ENCODE assay signal across 8 cellular contexts in genomic region chr12:5432011-5432400, GRCh38. TPM values are rescaled to one million over a fixed set of nuclear protein-coding genes. Genes with fewer than 3 reads are reported as not detected.
DNase-seq lines count a peak whose midpoint lies in the region; TF ChIP-seq lines count a peak whose summit lies in the region.

Gene NTF3, plus strand, starts transcription at chr12:5432108. Its CDS starts 217 bp downstream, at chr12:5432325.

- H3K36me3 ChIP-seq in adipocyte (ENCODE audit: control insufficient read depth, insufficient read depth, low read length, severe bottlenecking) = no peaks in the 10 kb centered on the region
- no peaks in the 10 kb centered on the region for H3K36me3 ChIP-seq in suprapubic skin

- no peak for TF ChIP-seq EP300 in suprapubic skin (IDR thresholded peaks at IDR 0.05)

- DNase-seq in activated naive CD4-positive, alpha-beta T cell treated with anti-CD3 and anti-CD28 coated beads, Interleukin-2, amount 10 ng/mL, durations not matched to agents 7 days and 5 days = no peak
- no peak for DNase-seq in activated naive CD4-positive, alpha-beta T cell treated with anti-CD3 and anti-CD28 coated beads, Interleukin-2, amount 50 U/mL, for 16 hours
- DNase-seq in adipocyte (ENCODE audit: low read depth) = peak; percentile 81
- DNase-seq in immature natural killer cell = no peak
- DNase-seq in suprapubic skin (ENCODE audit: low spot score in 2 of 2) = no peak
- no peak for DNase-seq in midbrain (lab: John Stamatoyannopoulos, UW)
- no peak for DNase-seq in nucleus accumbens (lab: John Stamatoyannopoulos, UW)
- no peak for DNase-seq in NOMO-1 (lab: John Stamatoyannopoulos, UW; ENCODE audit: unreplicated experiment in 2 of 2)

- peak within 1 kb of the TSS; percentile 40 for H3K4me3 Mint-ChIP-seq in activated naive CD4-positive, alpha-beta T cell treated with anti-CD3 and anti-CD28 coated beads, Interleukin-2, amount 10 ng/mL, durations not matched to agents 7 days and 5 days
- H3K4me3 Mint-ChIP-seq in immature natural killer cell = peak within 1 kb of the TSS; percentile 16 to 63 (median 50)

- H3K4me3 ChIP-seq in adipocyte (ENCODE audit: low read length) (peak within 1 kb of the TSS; percentile 74), suprapubic skin (peak within 1 kb of the TSS; percentile 51)

- H3K9me3 ChIP-seq in adipocyte (ENCODE audit: control insufficient read depth, low read length) (no peaks in the 10 kb centered on the region), suprapubic skin (no peaks in the 10 kb centered on the region)

- no peak for TF ChIP-seq POLR2A in suprapubic skin (IDR thresholded peaks at IDR 0.05)

- H3K27ac ChIP-seq in suprapubic skin = no peak within 1 kb of the TSS

- no peak for TF ChIP-seq CTCF in suprapubic skin (IDR thresholded peaks at IDR 0.05)

- peaks cover 14% of the 10 kb centered on the region for H3K4me1 ChIP-seq in adipocyte (ENCODE audit: control insufficient read depth, insufficient read depth, low read length)
- H3K4me1 ChIP-seq in suprapubic skin = peaks cover 41% of the 10 kb centered on the region

- H3K4me1 Mint-ChIP-seq in activated naive CD4-positive, alpha-beta T cell treated with anti-CD3 and anti-CD28 coated beads, Interleukin-2, amount 10 ng/mL, durations not matched to agents 7 days and 5 days = peaks cover 12% of the 10 kb centered on the region
- peaks cover 0 to 3% of the 10 kb centered on the region in 2 donors for H3K4me1 Mint-ChIP-seq in immature natural killer cell

- H3K9me3 Mint-ChIP-seq in activated naive CD4-positive, alpha-beta T cell treated with anti-CD3 and anti-CD28 coated beads, Interleukin-2, amount 10 ng/mL, durations not matched to agents 7 days and 5 days = no peaks in the 10 kb centered on the region
- H3K9me3 Mint-ChIP-seq in immature natural killer cell = no peaks in the 10 kb centered on the region

- H3K27me3 ChIP-seq in adipocyte (replicated peaks; ENCODE audit: control insufficient read depth, insufficient read depth, low read length) (peaks cover 63% of the 10 kb centered on the region), suprapubic skin (peaks cover 84% of the 10 kb centered on the region)

- no peak within 1 kb of the TSS for H3K27ac Mint-ChIP-seq in activated naive CD4-positive, alpha-beta T cell treated with anti-CD3 and anti-CD28 coated beads, Interleukin-2, amount 10 ng/mL, durations not matched to agents 7 days and 5 days
- H3K27ac Mint-ChIP-seq in immature natural killer cell = no peak within 1 kb of the TSS

- WGBS in suprapubic skin = 0% methylated on average over 34 of the region's 34 CpGs

- H3K27me3 Mint-ChIP-seq in activated naive CD4-positive, alpha-beta T cell treated with anti-CD3 and anti-CD28 coated beads, Interleukin-2, amount 10 ng/mL, durations not matched to agents 7 days and 5 days = peaks cover 2% of the 10 kb centered on the region
- H3K27me3 Mint-ChIP-seq in immature natural killer cell (ENCODE audit: low read depth in 3 of 3) = peaks cover 10 to 15% (median 15%) of the 10 kb centered on the region in 3 donors

- CTCF ChIA-PET in activated naive CD4-positive, alpha-beta T cell treated with anti-CD3 and anti-CD28 coated beads, Interleukin-2, amount 10 ng/mL, durations not matched to agents 7 days and 5 days (lab: Charles Lee) = no interaction called here

- peak within 1 kb of the TSS; percentile 20 for H3K9ac ChIP-seq in adipocyte (ENCODE audit: low read length)

- peaks cover 2% of the 10 kb centered on the region for H3K36me3 Mint-ChIP-seq in activated naive CD4-positive, alpha-beta T cell treated with anti-CD3 and anti-CD28 coated beads, Interleukin-2, amount 10 ng/mL, durations not matched to agents 7 days and 5 days
- no peaks in the 10 kb centered on the region for H3K36me3 Mint-ChIP-seq in immature natural killer cell

RNA-seq across cellular contexts. Expression of gene NTF3, which starts in this region (rescaled TPM):
- not detected for polyA plus RNA-seq in immature natural killer cell
- total RNA-seq in suprapubic skin = 1 to 10 TPM in 3 of 4 donors, under 1 TPM in 1; 0.80 to 2.9 (median 1.3) TPM
